ENCODE assay signal across 4 cellular contexts in genomic region chr16:70621853-70622252, GRCh38. TPM values are rescaled to one million over a fixed set of nuclear protein-coding genes. Genes with fewer than 3 reads are reported as not detected.
"Had no signal": no experiment of that assay in that cellular context is flagged by ENCODE, and none has a peak within 500 bp of the region (broad histone marks: within the 10 kb centered on the region; RNA-seq: fewer than 3 reads in every experiment).

No MANE protein-coding gene starts in this region.

RNA-seq across cellular contexts. Expression of gene IL34, which starts 24.5 kb away (rescaled TPM):
- total RNA-seq: activated CD4-positive, alpha-beta memory T cell treated with anti-CD3 and anti-CD28 coated beads, Interleukin-2, amount 10 ng/mL, durations not matched to agents 7 days and 5 days; activated CD4-positive, alpha-beta T cell treated with anti-CD3 and anti-CD28 coated beads, Interleukin-2, amount 10 ng/mL, durations not matched to agents 7 days and 5 days; activated T-helper 17 cell treated with anti-CD3 and anti-CD28 coated beads, Interleukin-2, amount 50 U/mL, for 72 hours; T-helper 1 cell treated with Interleukin-12 subunit alpha and Interleukin-12 subunit beta and Interleukin-4 antibody, amounts not matched to agents 30 ng/mL and 1 ng/mL, for 36 hours had no signal
